ENCODE assay signal across 8 cellular contexts in the genomic region with DNA sequence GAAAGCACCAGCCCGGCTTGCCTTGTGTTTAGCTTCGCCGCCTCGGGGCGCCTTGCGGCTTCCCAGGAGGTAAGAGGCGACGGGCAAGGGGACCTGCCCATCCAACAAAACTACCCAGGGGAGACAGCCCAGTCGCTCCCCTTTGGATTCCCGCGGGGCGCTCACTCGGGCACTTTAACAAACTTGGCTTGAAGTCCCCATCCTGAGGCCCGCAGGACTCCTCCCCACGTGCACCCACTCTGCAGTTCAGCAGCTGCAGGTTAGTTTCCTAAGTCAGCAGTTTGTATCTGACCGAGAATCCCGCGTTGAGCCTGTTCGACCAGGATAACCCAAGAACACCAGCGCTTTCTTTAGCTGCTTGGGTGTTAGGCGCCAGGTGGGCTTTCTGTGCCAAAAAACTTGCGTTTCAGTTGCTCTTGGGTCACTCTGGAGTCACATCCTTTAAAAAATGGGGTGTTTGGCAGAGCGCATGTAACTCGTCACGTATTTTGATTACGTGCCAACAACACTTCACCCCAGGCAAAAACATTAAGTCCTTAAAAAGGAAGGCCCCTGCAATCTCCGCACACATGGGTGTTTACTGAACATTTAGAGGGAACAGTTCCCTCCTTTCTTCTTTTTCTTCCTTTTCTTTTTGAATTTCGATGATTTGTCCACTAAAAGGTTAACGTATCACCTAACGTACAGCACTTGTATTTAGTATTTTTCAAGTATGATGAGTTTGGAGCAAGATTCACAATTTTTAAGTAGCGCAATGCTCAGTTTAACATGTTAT. TPM values are rescaled to one million over a fixed set of nuclear protein-coding genes. Genes with fewer than 3 reads are reported as not detected.
DNase-seq lines count a peak whose midpoint lies in the region; ATAC-seq and TF ChIP-seq lines count a peak whose summit lies in the region.

No MANE protein-coding gene starts in this region.

- in situ Hi-C loops in transverse colon (cut with MboI; ENCODE audit: low pct_ligation_motif_present in 1 of 4, low pct_unique_long_range_greater_than_20kb in 1 of 4, low sequenced_read_pairs in 3 of 4) = no loop called here

- H3K9me3 ChIP-seq in A673 (ENCODE audit: low read depth, low read length, poor library complexity, severe bottlenecking) (no peaks in the 10 kb centered on the region), H9 (ENCODE audit: control insufficient read depth, low read depth, low read length) (no peaks in the 10 kb centered on the region), right atrium auricular region (no peaks in the 10 kb centered on the region), transverse colon (no peaks in the 10 kb centered on the region)

- BruUV-seq in A673 (replicated peaks; lab: Mats Ljungman, UMichigan) = no TSS peak

- H3K9ac ChIP-seq in H9 (ENCODE audit: extremely low read depth, insufficient read length, low read length) = peak overlapping the region; percentile 43

- H4K20me1 ChIP-seq in H9 (ENCODE audit: control insufficient read depth, insufficient read depth, insufficient read length) = no peaks in the 10 kb centered on the region

- peak overlapping the region; percentile 86 for H3K4me2 ChIP-seq in H9 (ENCODE audit: insufficient read depth, insufficient read length, low read length)

- H3K4me3 Mint-ChIP-seq in H9 = peak overlapping the region; percentile 76 to 91
- peak overlapping the region; percentile 84 for H3K4me3 Mint-ChIP-seq in WTC11
- H3K4me3 Mint-ChIP-seq in stimulated activated effector memory CD8-positive, alpha-beta T cell treated with anti-CD3 and anti-CD28 coated beads, Interleukin-12 subunit alpha, Interleukin-12 subunit beta, amount 100 ng/mL, for 72 hours = peak overlapping the region; percentile 66

- intact Hi-C loops in A673 (cut with micrococcal nuclease; ENCODE audit: unreplicated experiment) = loop anchor here (10.0 kb wide), 1 partner anchor 541 kb away; no protein-coding TSS in a partner anchor
- intact Hi-C loops in transverse colon (cut with DNase I; ENCODE audit: low total_unique reads) = no loop called here

- no peak overlapping the region for H3K27ac ChIP-seq in A673 (ENCODE audit: low read depth, low read length, poor library complexity, severe bottlenecking)
- no peak overlapping the region for H3K27ac ChIP-seq in H9 (ENCODE audit: insufficient read length, low read depth, low read length)
- H3K27ac ChIP-seq in right atrium auricular region = no peak overlapping the region
- no peak overlapping the region for H3K27ac ChIP-seq in transverse colon

- no peak overlapping the region for H2BK120ac ChIP-seq in H9 (ENCODE audit: low read depth, low read length, poor library complexity, severe bottlenecking)

- H3K27me3 ChIP-seq in A673 (replicated peaks; ENCODE audit: insufficient read depth, low read depth, low read length, poor library complexity) (peaks cover 99% of the 10 kb centered on the region), H9 (ENCODE audit: insufficient read depth, low read length) (no peaks in the 10 kb centered on the region; the same call in 1 of the 2 replicates), right atrium auricular region (no peaks in the 10 kb centered on the region), transverse colon (peaks cover 79% of the 10 kb centered on the region)

- no peak overlapping the region for H3K23ac ChIP-seq in H9 (ENCODE audit: insufficient read length, low read depth, low read length)

- H3T11ph ChIP-seq in H9 (ENCODE audit: low read length) = no peak overlapping the region

- peaks cover 36% of the 10 kb centered on the region for H3K27me3 Mint-ChIP-seq in H9 (ENCODE audit: low read depth)
- H3K27me3 Mint-ChIP-seq in WTC11 (ENCODE audit: low read depth) = peaks cover 32% of the 10 kb centered on the region

- H3K23me2 ChIP-seq in H9 (ENCODE audit: insufficient read length, low read depth, low read length, poor library complexity, severe bottlenecking) = peaks cover 13% of the 10 kb centered on the region

- H3K36me3 ChIP-seq in A673 (ENCODE audit: insufficient read depth, low read length, poor library complexity, severe bottlenecking) (no peaks in the 10 kb centered on the region), right atrium auricular region (no peaks in the 10 kb centered on the region), transverse colon (no peaks in the 10 kb centered on the region)

- H3K9me3 Mint-ChIP-seq in H9 = no peaks in the 10 kb centered on the region
- H3K9me3 Mint-ChIP-seq in WTC11 = no peaks in the 10 kb centered on the region
- H3K9me3 Mint-ChIP-seq in stimulated activated effector memory CD8-positive, alpha-beta T cell treated with anti-CD3 and anti-CD28 coated beads, Interleukin-12 subunit alpha, Interleukin-12 subunit beta, amount 100 ng/mL, for 72 hours = no peaks in the 10 kb centered on the region

- H3K4me3 ChIP-seq in A673 (ENCODE audit: low read depth, low read length, poor library complexity, severe bottlenecking) = peak overlapping the region; percentile 14
- H3K4me3 ChIP-seq in right atrium auricular region = peak overlapping the region; percentile 50 to 52
- peak overlapping the region in 2 of 4 donors; percentile 28 to 45 for H3K4me3 ChIP-seq in transverse colon

- no peak overlapping the region for H2BK12ac ChIP-seq in H9 (ENCODE audit: insufficient read length, low read depth, low read length)

- POLR2A ChIA-PET in A673 (lab: Charles Lee; ENCODE audit: low non-redundant PET) = no interaction called here
- POLR2A ChIA-PET in WTC11 (lab: Charles Lee) = interaction anchor here (0.6 kb wide), 1 partner anchor 97 kb away, joined by 3 read pairs; no protein-coding TSS in a partner anchor

- CTCF ChIA-PET in A673 (lab: Charles Lee) = no interaction called here
- CTCF ChIA-PET in WTC11 (lab: Charles Lee) = interaction anchor here (1.0 kb wide), 1 partner anchor 7 kb away, joined by 5 read pairs; no protein-coding TSS in a partner anchor

- no peak overlapping the region for H2BK15ac ChIP-seq in H9 (ENCODE audit: low read depth, low read length)

- H4K8ac ChIP-seq in H9 (replicated peaks; ENCODE audit: insufficient read length, low read depth, low read length) = no peak overlapping the region

- no peak for TF ChIP-seq POLR2A in transverse colon (IDR thresholded peaks at IDR 0.05)

- TF ChIP-seq CTCF in A673 (conservative IDR thresholded peaks at IDR 0.05; ENCODE audit: low read depth, low read length) (no peak), H9 (conservative IDR thresholded peaks at IDR 0.05) (no peak), WTC11 (IDR thresholded peaks at IDR 0.05) (no peak), right atrium auricular region (IDR thresholded peaks at IDR 0.05) (no peak), transverse colon (IDR thresholded peaks at IDR 0.05) (no peak)

- no peaks in the 10 kb centered on the region for H3K79me2 ChIP-seq in H9 (ENCODE audit: insufficient read depth, low read length)

- no peak overlapping the region for H3K18ac ChIP-seq in H9 (ENCODE audit: insufficient read length, low read depth, low read length)

- ATAC-seq in WTC11 (peak; percentile 12), GM21825 (IDR thresholded peaks at IDR 0.05; ENCODE audit: unreplicated experiment) (no peak)
- ATAC-seq in stimulated activated effector memory CD8-positive, alpha-beta T cell treated with anti-CD3 and anti-CD28 coated beads, Interleukin-12 subunit alpha, Interleukin-12 subunit beta, amount 100 ng/mL, for 72 hours = peak; percentile 46

- H3K14ac ChIP-seq in H9 (ENCODE audit: insufficient read depth, low read length) = peak overlapping the region; percentile 10; the same call in 1 of the 2 replicates

- no peak overlapping the region for H2AK5ac ChIP-seq in H9 (ENCODE audit: insufficient read length, low read length)

- no CpG with 5 or more reads among the region's 31 CpGs for WGBS in H9 (ENCODE audit: extremely low coverage, insufficient read length, low lambda C conversion rate)
- WGBS in transverse colon (ENCODE audit: low coverage in 1 of 2), 2 donors = 10 to 17% methylated on average over 8 to 28 of the region's 31 CpGs

- H4K91ac ChIP-seq in H9 (ENCODE audit: insufficient read length, low read depth, low read length) = no peak overlapping the region

- H3K36me3 Mint-ChIP-seq in H9 (ENCODE audit: insufficient read depth in 1 of 3, low read depth in 3 of 3) (peaks cover 0 to 2% (median 0%) of the 10 kb centered on the region in 3 experiments; a peak in 3 of 7 replicates), WTC11 (no peaks in the 10 kb centered on the region)
- no peaks in the 10 kb centered on the region for H3K36me3 Mint-ChIP-seq in stimulated activated effector memory CD8-positive, alpha-beta T cell treated with anti-CD3 and anti-CD28 coated beads, Interleukin-12 subunit alpha, Interleukin-12 subunit beta, amount 100 ng/mL, for 72 hours

- no peaks in the 10 kb centered on the region for H3K4me1 ChIP-seq in A673 (ENCODE audit: insufficient read depth, low read length, poor library complexity, severe bottlenecking)
- H3K4me1 ChIP-seq in H9 (ENCODE audit: insufficient read depth, low read length) = peaks cover 9% of the 10 kb centered on the region
- H3K4me1 ChIP-seq in right atrium auricular region = peaks cover 0 to 15% of the 10 kb centered on the region in 2 donors
- H3K4me1 ChIP-seq in transverse colon = peaks cover 0 to 20% (median 12%) of the 10 kb centered on the region in 4 donors

- no peak overlapping the region for H2BK20ac ChIP-seq in H9 (ENCODE audit: low read depth, low read length, poor library complexity, severe bottlenecking)

- H2AFZ ChIP-seq in H9 (ENCODE audit: low read length) = peak overlapping the region; percentile 18

- peak; percentile 11 for DNase-seq in A673 (ENCODE audit: low spot score)
- DNase-seq in H9 = no peak
- DNase-seq in WTC11 (ENCODE audit: low spot score) = no peak
- DNase-seq in right atrium auricular region (ENCODE audit: low spot score) = no peak
- peak in 1 of 2 donors; percentile 51 for DNase-seq in stimulated activated effector memory CD8-positive, alpha-beta T cell treated with anti-CD3 and anti-CD28 coated beads, Interleukin-12 subunit alpha, Interleukin-12 subunit beta, amount 100 ng/mL, for 72 hours (ENCODE audit: low spot score in 2 of 2)
- no peak for DNase-seq in amygdala (lab: John Stamatoyannopoulos, UW)
- no peak for DNase-seq in transverse colon

- no peak overlapping the region for H2BK5ac ChIP-seq in H9 (ENCODE audit: insufficient read length, low read length)

- no peak overlapping the region for H3K4ac ChIP-seq in H9 (ENCODE audit: low read depth, low read length)

- H3K27ac Mint-ChIP-seq in H9 = no peak overlapping the region; a peak in 1 of 7 replicates
- H3K27ac Mint-ChIP-seq in WTC11 = no peak overlapping the region
- H3K27ac Mint-ChIP-seq in stimulated activated effector memory CD8-positive, alpha-beta T cell treated with anti-CD3 and anti-CD28 coated beads, Interleukin-12 subunit alpha, Interleukin-12 subunit beta, amount 100 ng/mL, for 72 hours = no peak overlapping the region

- H3K4me1 Mint-ChIP-seq in H9 (peaks cover 39 to 48% of the 10 kb centered on the region in 2 experiments), WTC11 (peaks cover 45% of the 10 kb centered on the region)
- peaks cover 13% of the 10 kb centered on the region for H3K4me1 Mint-ChIP-seq in stimulated activated effector memory CD8-positive, alpha-beta T cell treated with anti-CD3 and anti-CD28 coated beads, Interleukin-12 subunit alpha, Interleukin-12 subunit beta, amount 100 ng/mL, for 72 hours

- H3K79me1 ChIP-seq in H9 (ENCODE audit: insufficient read depth, low read depth, low read length, poor library complexity, severe bottlenecking) = no peaks in the 10 kb centered on the region

- no peak overlapping the region for H4K5ac ChIP-seq in H9 (ENCODE audit: insufficient read length, low read depth, low read length)

- no peak overlapping the region for H3K56ac ChIP-seq in H9 (ENCODE audit: insufficient read length, low read depth, low read length)

- TF ChIP-seq EP300 in transverse colon (IDR thresholded peaks at IDR 0.05; ENCODE audit: low read depth) = no peak

RNA-seq across cellular contexts. Expression of a gene that starts 0.9 kb away (rescaled TPM):
- 0.15 and 0.54 TPM in 2 replicates for total RNA-seq in A673 (2021)
- total RNA-seq in H9 (2021) = 1.8 and 2.5 TPM in 2 replicates
- 3.5 to 6.4 TPM (median 4.2 TPM) in 3 replicates for total RNA-seq in WTC11 (2021)
- 1 to 10 TPM; 2.8 to 3.5 TPM for total RNA-seq in right atrium auricular region
- total RNA-seq in transverse colon = under 1 TPM in 2 of 4 donors, not detected in 2; under 0.01 to 0.16 TPM
